Comparison of ENCODE assay signal across 30 cellular contexts in genomic region chr13:111950697-111951096, GRCh38.
"Had no signal": no experiment of that assay in that cellular context is flagged by ENCODE, and none has a peak within 500 bp of the region (broad histone marks: within the 10 kb centered on the region; RNA-seq: fewer than 3 reads in every experiment).

No MANE protein-coding gene starts in this region.

- H3K4me1 ChIP-seq: adrenal gland, body of pancreas, esophagus muscularis mucosa, foreskin keratinocyte, gastrocnemius medialis, heart left ventricle had no signal

- DNase-seq: activated CD4-positive, alpha-beta T cell treated with anti-CD3 and anti-CD28 coated beads for 48 hours; activated CD4-positive, alpha-beta T cell treated with anti-CD3 and anti-CD28 coated beads, Interleukin-2, amount 50 U/mL, for 1 hour; activated CD4-positive, alpha-beta T cell treated with anti-CD3 and anti-CD28 coated beads, Interleukin-2, amount 50 U/mL, for 48 hours; activated CD8-positive, alpha-beta memory T cell treated with anti-CD3 and anti-CD28 coated beads, Interleukin-2, amount 50 U/mL, for 4 hours; activated CD8-positive, alpha-beta T cell treated with anti-CD3 and anti-CD28 coated beads for 36 hours; activated naive CD4-positive, alpha-beta T cell treated with anti-CD3 and anti-CD28 coated beads for 36 hours; activated naive CD8-positive, alpha-beta T cell treated with anti-CD3 and anti-CD28 coated beads for 36 hours; activated naive CD8-positive, alpha-beta T cell treated with anti-CD3 and anti-CD28 coated beads, Interleukin-2, amount 50 U/mL, for 24 hours; activated T-cell treated with anti-CD3 and anti-CD28 coated beads for 4 hours; activated T-cell treated with anti-CD3 and anti-CD28 coated beads, Interleukin-2, amount 50 U/mL, for 24 hours; activated T-cell treated with anti-CD3 and anti-CD28 coated beads, Interleukin-2, amount 50 U/mL, for 72 hours; amygdala; aorta; body of pancreas; central memory CD4-positive, alpha-beta T cell; effector CD4-positive, alpha-beta T cell; effector memory CD8-positive, alpha-beta T cell; erythroblast; foreskin keratinocyte; gastrocnemius medialis; glutamatergic neuron; heart left ventricle; T-helper 2 cell had no signal

- H3K27ac ChIP-seq: adrenal gland, body of pancreas, coronary artery, dorsolateral prefrontal cortex, esophagus muscularis mucosa, foreskin keratinocyte, gastrocnemius medialis, heart left ventricle, VCaP had no signal

- H3K4me3 ChIP-seq: adrenal gland, body of pancreas, coronary artery, dorsolateral prefrontal cortex, esophagus muscularis mucosa, gastrocnemius medialis, heart left ventricle had no signal

- H3K9me3 ChIP-seq: adrenal gland, gastrocnemius medialis had no signal

- H3K36me3 ChIP-seq: adrenal gland, esophagus muscularis mucosa, gastrocnemius medialis, heart left ventricle had no signal

- ATAC-seq: activated CD4-positive, CD25-positive, alpha-beta regulatory T cell treated with anti-CD3 and anti-CD28 coated beads, Interleukin-2, amount 50 U/mL, for 24 hours; activated CD8-positive, alpha-beta T cell treated with anti-CD3 and anti-CD28 coated beads for 36 hours; activated naive CD8-positive, alpha-beta T cell treated with anti-CD3 and anti-CD28 coated beads, Interleukin-2, amount 50 U/mL, for 24 hours; activated T-cell treated with anti-CD3 and anti-CD28 coated beads, Interleukin-2, amount 50 U/mL, for 72 hours; body of pancreas; effector memory CD8-positive, alpha-beta T cell; foreskin keratinocyte; gastrocnemius medialis; heart left ventricle; WTC11 had no signal
